10 cellular contexts compared by ENCODE assay signal in the genomic region with DNA sequence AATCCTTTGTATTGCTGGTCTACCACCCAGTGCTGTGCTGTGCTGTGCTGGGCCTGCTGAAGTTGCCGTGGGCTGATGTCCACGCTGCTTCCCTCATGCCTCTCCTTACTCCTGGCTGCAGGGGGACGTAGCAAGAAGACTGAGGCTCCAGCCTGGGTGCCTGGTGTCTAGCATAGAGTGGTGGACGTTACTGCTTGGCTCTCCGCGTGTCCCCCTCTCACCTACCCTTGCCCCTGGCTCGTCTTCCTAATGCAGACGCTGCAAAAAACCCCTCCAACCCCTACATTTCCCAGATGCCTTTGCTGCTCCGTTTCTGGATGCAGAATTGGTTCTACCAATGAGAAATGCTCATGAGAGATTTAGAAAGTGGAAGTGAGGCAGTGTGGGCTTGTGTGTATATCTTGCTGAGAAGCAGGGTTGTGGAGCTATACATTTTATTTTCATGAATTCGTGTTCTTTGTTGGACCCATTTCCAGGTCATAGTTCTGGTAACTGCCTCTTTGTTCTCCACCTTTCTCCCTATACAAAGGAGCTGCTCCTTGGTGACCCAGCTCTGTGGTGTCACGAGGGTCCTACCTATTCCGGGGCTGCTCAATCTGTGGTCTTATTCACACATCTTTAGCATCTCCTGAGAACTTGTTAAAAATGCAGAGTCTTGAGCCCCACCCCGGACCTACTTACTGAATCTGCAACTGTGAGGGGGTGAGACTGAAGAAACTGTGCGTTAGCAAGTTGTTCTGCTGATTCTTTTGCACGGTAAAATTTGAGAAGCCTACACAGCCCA. TPM values are rescaled to one million over a fixed set of nuclear protein-coding genes. Genes with fewer than 3 reads are reported as not detected.
DNase-seq lines count a peak whose midpoint lies in the region; ATAC-seq, FAIRE-seq and TF ChIP-seq lines count a peak whose summit lies in the region.
"Had no signal": no experiment of that assay in that cellular context is flagged by ENCODE, and none has a peak within 500 bp of the region (broad histone marks: within the 10 kb centered on the region; RNA-seq: fewer than 3 reads in every experiment).

No MANE protein-coding gene starts in this region.

- no peaks in the 10 kb centered on the region for H3K36me3 ChIP-seq in MM.1S (replicated peaks; ENCODE audit: insufficient read depth, low read length)
- H3K36me3 ChIP-seq in K562 (ENCODE audit: control insufficient read depth, insufficient read depth, low read length) = no peaks in the 10 kb centered on the region

- H4K20me1 ChIP-seq in MM.1S (ENCODE audit: insufficient read depth, low read length) (no peaks in the 10 kb centered on the region), K562 (replicated peaks; ENCODE audit: control insufficient read depth, insufficient read depth, low read length) (no peaks in the 10 kb centered on the region)

- H3K9ac ChIP-seq in MM.1S (ENCODE audit: low read length) (peak overlapping the region; percentile 29; the same call in 1 of the 2 replicates), K562 (ENCODE audit: insufficient read depth in 1 of 2, low read depth in 2 of 2, low read length in 2 of 2) (peak overlapping the region in 1 of 2 experiments; percentile 48; a peak in 1 of 4 replicates)

- H3K4me1 ChIP-seq in MM.1S (ENCODE audit: low read length) (no peaks in the 10 kb centered on the region), K562 (replicated peaks in 1 of 2; ENCODE audit: control insufficient read depth in 2 of 2, insufficient read depth in 2 of 2, low read length in 2 of 2) (peaks cover 5% of the 10 kb centered on the region in 2 experiments; a peak in 3 of 5 replicates)
- H3K4me1 ChIP-seq: body of pancreas had no signal

- H3K27me3 ChIP-seq in MM.1S (replicated peaks; ENCODE audit: insufficient read depth, low read length) (peaks cover 9% of the 10 kb centered on the region; the same call in 1 of the 2 replicates), K562 (ENCODE audit: control insufficient read depth in 2 of 2, insufficient read depth in 2 of 2, low read length in 2 of 2) (no peaks in the 10 kb centered on the region)
- H3K27me3 ChIP-seq: body of pancreas had no signal

- no peaks in the 10 kb centered on the region for H3F3A ChIP-seq in MM.1S (ENCODE audit: insufficient read depth, low read length)

- no peak for FAIRE-seq in K562 (lab: Jason Lieb, UNC)

- H3K27me3 Mint-ChIP-seq in glutamatergic neuron (ENCODE audit: unreplicated experiment) = peaks cover under 1% of the 10 kb centered on the region

- CTCF ChIA-PET in K562 (lab: Yijun Ruan, JAX; ENCODE audit: low intra/inter-chr PET ratio) = no interaction called here

- BruUV-seq in K562 (replicated peaks; lab: Mats Ljungman, UMichigan) = no TSS peak

- TF ChIP-seq CTCF in MM.1S (IDR thresholded peaks at IDR 0.05; ENCODE audit: low read length) (no peak), K562 (IDR thresholded peaks at IDR 0.05 in 2 of 3, conservative IDR thresholded peaks at IDR 0.05 in 1 of 3; ENCODE audit: insufficient read depth in 2 of 3, low read depth in 1 of 3, low read length in 3 of 3) (no peak), glutamatergic neuron (IDR thresholded peaks at IDR 0.05; ENCODE audit: partially characterized antibody, unreplicated experiment) (no peak)

- peaks cover 2% of the 10 kb centered on the region for H3K36me3 Mint-ChIP-seq in glutamatergic neuron (ENCODE audit: unreplicated experiment)

- H3K27ac Mint-ChIP-seq in glutamatergic neuron (ENCODE audit: unreplicated experiment) = no peak overlapping the region

- TF ChIP-seq RAD21 in K562 (CRISPR knock-in tag; conservative IDR thresholded peaks at IDR 0.05 in 1 of 2, IDR thresholded peaks at IDR 0.05 in 1 of 2) = no peak

- POLR2A ChIA-PET in K562 (lab: Yijun Ruan, JAX) = interaction anchor here (1.1 kb wide), 1 partner anchor 10 kb away, joined by 5 read pairs; no protein-coding TSS in a partner anchor

- intact Hi-C loops in K562 (cut with micrococcal nuclease) = no loop called here

- DNase-seq in CD1c-positive myeloid dendritic cell (ENCODE audit: extremely low spot score) (peak; percentile 43), MM.1S (peak; percentile 58), K562 (ENCODE audit: extremely low read depth in 1 of 4, low spot score in 3 of 4) (peak in 1 of 4 experiments; percentile 4), NCI-H82 treated with DMSO at 0.1 percent for 48 hours (lab: John Stamatoyannopoulos, UW; ENCODE audit: unreplicated experiment) (no peak), glutamatergic neuron (no peak), iPS-NIHi7 (ENCODE audit: extremely low spot score) (no peak), A172 (ENCODE audit: low spot score) (no peak)
- DNase-seq: body of pancreas, T1000 had no signal

- H2AFZ ChIP-seq in MM.1S (ENCODE audit: low read length) (peak overlapping the region; percentile 77), K562 (ENCODE audit: low read depth, low read length) (peak overlapping the region; percentile 87)

- H3K9me3 ChIP-seq in MM.1S (replicated peaks; ENCODE audit: insufficient read depth, low read length) = no peaks in the 10 kb centered on the region
- H3K9me3 ChIP-seq in K562 (replicated peaks; ENCODE audit: control insufficient read depth, insufficient read depth, low read depth, low read length) = no peaks in the 10 kb centered on the region; the same call in 1 of the 2 replicates
- H3K9me3 ChIP-seq: body of pancreas had no signal

- TF ChIP-seq EP300 in K562 (IDR thresholded peaks at IDR 0.05; ENCODE audit: low read length) = no peak

- peaks cover 3% of the 10 kb centered on the region for H3K9me3 Mint-ChIP-seq in glutamatergic neuron (ENCODE audit: unreplicated experiment)

- H3K4me3 Mint-ChIP-seq in glutamatergic neuron (ENCODE audit: unreplicated experiment) = no peak overlapping the region

- WGBS in K562 (ENCODE audit: insufficient coverage, low coverage, missing lambda C conversion rate) = 8% methylated on average over 14 of the region's 15 CpGs

- H3K4me2 ChIP-seq in MM.1S (ENCODE audit: low read depth, low read length) (peak overlapping the region; percentile 93), K562 (ENCODE audit: insufficient read depth, low read length) (peak overlapping the region; percentile 25)

- H3K4me1 Mint-ChIP-seq in glutamatergic neuron (ENCODE audit: low read depth, unreplicated experiment) = no peaks in the 10 kb centered on the region

- ATAC-seq in K562 = peak; percentile 42; the same call in 2 of the 3 replicates
- ATAC-seq: body of pancreas had no signal

- H3K79me2 ChIP-seq in MM.1S (ENCODE audit: low read length) (no peaks in the 10 kb centered on the region), K562 (ENCODE audit: control insufficient read depth, insufficient read depth, low read length) (no peaks in the 10 kb centered on the region)

- H3K27ac ChIP-seq in MM.1S (ENCODE audit: low read length) = no peak overlapping the region
- H3K27ac ChIP-seq in K562 (ENCODE audit: extremely low read depth, low read depth, low read length) = no peak overlapping the region
- H3K27ac ChIP-seq: body of pancreas had no signal

- in situ Hi-C loops in K562 (cut with MboI) = no loop called here

- peak overlapping the region; percentile 60 for H3K4me3 ChIP-seq in MM.1S (ENCODE audit: low read length)
- no peak overlapping the region for H3K4me3 ChIP-seq in K562
- H3K4me3 ChIP-seq: body of pancreas had no signal

- TF ChIP-seq POLR2A in GM18526 (IDR thresholded peaks at IDR 0.05; ENCODE audit: extremely low read depth, insufficient read length) = peak; percentile 38
- TF ChIP-seq POLR2A in K562 (conservative IDR thresholded peaks at IDR 0.05) = no peak

- no peaks in the 10 kb centered on the region for H3K9me2 ChIP-seq in MM.1S (replicated peaks; ENCODE audit: insufficient read depth, low read length)

- no peaks in the 10 kb centered on the region for H3K9me1 ChIP-seq in K562 (ENCODE audit: control insufficient read depth, insufficient read depth, low read length)

RNA-seq across cellular contexts. Expression of gene DENND1C, which starts 7.9 kb away (rescaled TPM):
- 0.69 TPM in 2 replicates for total RNA-seq in K562 (2011; cell fraction: chromatin; rRNA removed; ENCODE audit: low replicate concordance)
- 0.39 and 0.67 TPM in 2 replicates for total RNA-seq in K562 (2011; cell fraction: nucleolus; rRNA removed)
- 0.37 TPM in 1 of 2 replicates, not detected in the other for total RNA-seq in K562 (2011; cell fraction: nucleoplasm; rRNA removed)
- 0.09 and 0.16 TPM in 2 replicates for total RNA-seq in K562 (2014; rRNA removed)
- 0.18 TPM in 1 of 2 replicates, not detected in the other for total RNA-seq in K562 (2014; rRNA removed; fragmentation: Illumina TruSeq; extraction: Trizol)
- 0.15 and 0.43 TPM in 2 replicates for total RNA-seq in K562 (2015; rRNA removed; fragmentation: Illumina TruSeq; extraction: Trizol)
- 0.49 and 0.78 TPM in 2 replicates for total RNA-seq in K562 (2021)
- polyA plus RNA-seq in K562 (2011; rRNA removed) = 0.29 and 1.1 TPM in 2 replicates
- 0.54 and 0.91 TPM in 2 replicates for polyA plus RNA-seq in K562 (2011; cell fraction: cytosol; rRNA removed)
- 2.0 and 3.1 TPM in 2 replicates for polyA plus RNA-seq in K562 (2011; cell fraction: nucleus; rRNA removed)
- polyA plus RNA-seq in K562 (2012) = 0.68 and 1.4 TPM in 2 replicates
- 0.33 and 0.34 TPM in 2 replicates for polyA plus RNA-seq in K562 (2014; fragmentation: Illumina TruSeq; extraction: Trizol)
- under 1 TPM in 1 of 2 experiments, not detected in 1; 0.03 TPM for polyA plus RNA-seq in K562 (2014; fragmentation: Nextera tagmentation; extraction: Ambion mirVana)
- 0.19 and 1.2 TPM in 2 replicates for polyA plus RNA-seq in K562 (2014; rRNA removed)
- polyA minus RNA-seq in K562 (2011; rRNA and poly(A)+ RNA removed) = 0.09 TPM in 1 of 2 replicates, not detected in the other
- not detected in 2 replicates for polyA minus RNA-seq in K562 (2011; cell fraction: cytosol; rRNA and poly(A)+ RNA removed)
- 0.27 and 0.78 TPM in 2 replicates for polyA minus RNA-seq in K562 (2011; cell fraction: nucleus; rRNA and poly(A)+ RNA removed)
- not detected for total RNA-seq in glutamatergic neuron (ENCODE audit: unreplicated experiment)
- 0.17 TPM in 1 of 2 replicates, not detected in the other for total RNA-seq in A172 (2014; rRNA removed; shearing (Covaris generic))

RNA-seq across cellular contexts. Expression of gene TUBB4A, which starts 12.6 kb away (rescaled TPM):
- total RNA-seq in K562 (2011; cell fraction: chromatin; rRNA removed; ENCODE audit: low replicate concordance) = 0.95 and 1.9 TPM in 2 replicates
- 1.3 and 1.7 TPM in 2 replicates for total RNA-seq in K562 (2011; cell fraction: nucleolus; rRNA removed)
- total RNA-seq in K562 (2011; cell fraction: nucleoplasm; rRNA removed) = 1.5 and 2.5 TPM in 2 replicates
- 1.0 and 1.5 TPM in 2 replicates for total RNA-seq in K562 (2014; rRNA removed)
- 0.26 and 0.44 TPM in 2 replicates for total RNA-seq in K562 (2014; rRNA removed; fragmentation: Illumina TruSeq; extraction: Trizol)
- total RNA-seq in K562 (2015; rRNA removed; fragmentation: Illumina TruSeq; extraction: Trizol) = 0.62 and 0.68 TPM in 2 replicates
- 6.2 and 7.0 TPM in 2 replicates for total RNA-seq in K562 (2021)
- 0.75 and 0.81 TPM in 2 replicates for polyA plus RNA-seq in K562 (2011; rRNA removed)
- polyA plus RNA-seq in K562 (2011; cell fraction: cytosol; rRNA removed) = 2.2 and 3.2 TPM in 2 replicates
- polyA plus RNA-seq in K562 (2011; cell fraction: nucleus; rRNA removed) = 0.86 and 1.5 TPM in 2 replicates
- 5.6 and 11.4 TPM in 2 replicates for polyA plus RNA-seq in K562 (2012)
- polyA plus RNA-seq in K562 (2014; fragmentation: Illumina TruSeq; extraction: Trizol) = 2.9 and 3.9 TPM in 2 replicates
- polyA plus RNA-seq in K562 (2014; fragmentation: Nextera tagmentation; extraction: Ambion mirVana) = under 1 TPM; 0.14 to 0.15 TPM
- polyA plus RNA-seq in K562 (2014; rRNA removed) = 1.7 TPM in 2 replicates
- polyA minus RNA-seq in K562 (2011; rRNA and poly(A)+ RNA removed) = 0.51 and 1.4 TPM in 2 replicates
- 8.2 and 9.8 TPM in 2 replicates for polyA minus RNA-seq in K562 (2011; cell fraction: cytosol; rRNA and poly(A)+ RNA removed)
- polyA minus RNA-seq in K562 (2011; cell fraction: nucleus; rRNA and poly(A)+ RNA removed) = 0.81 and 2.2 TPM in 2 replicates
- 225 TPM for total RNA-seq in glutamatergic neuron (ENCODE audit: unreplicated experiment)
- total RNA-seq in A172 (2014; rRNA removed; shearing (Covaris generic)) = 9.1 and 12.6 TPM in 2 replicates

RNA-seq across cellular contexts. Expression of gene CRB3, which starts 25.4 kb away (rescaled TPM):
- total RNA-seq in K562 (2011; cell fraction: chromatin; rRNA removed; ENCODE audit: low replicate concordance) = 0.21 TPM in 1 of 2 replicates, not detected in the other
- total RNA-seq in K562 (2011; cell fraction: nucleolus; rRNA removed) = not detected in 2 replicates
- total RNA-seq in K562 (2011; cell fraction: nucleoplasm; rRNA removed) = not detected in 2 replicates
- total RNA-seq in K562 (2014; rRNA removed) = 0.57 TPM in 1 of 2 replicates, not detected in the other
- total RNA-seq in K562 (2014; rRNA removed; fragmentation: Illumina TruSeq; extraction: Trizol) = not detected in 2 replicates
- total RNA-seq in K562 (2015; rRNA removed; fragmentation: Illumina TruSeq; extraction: Trizol) = not detected in 2 replicates
- 0.49 and 0.65 TPM in 2 replicates for total RNA-seq in K562 (2021)
- 0.11 TPM in 1 of 2 replicates, not detected in the other for polyA plus RNA-seq in K562 (2011; rRNA removed)
- 0.18 TPM in 1 of 2 replicates, not detected in the other for polyA plus RNA-seq in K562 (2011; cell fraction: cytosol; rRNA removed)
- polyA plus RNA-seq in K562 (2011; cell fraction: nucleus; rRNA removed) = 0.17 TPM in 1 of 2 replicates, not detected in the other
- polyA plus RNA-seq in K562 (2012) = 0.13 and 0.15 TPM in 2 replicates
- polyA plus RNA-seq in K562 (2014; fragmentation: Illumina TruSeq; extraction: Trizol) = not detected in 2 replicates
- polyA plus RNA-seq in K562 (2014; fragmentation: Nextera tagmentation; extraction: Ambion mirVana) = not detected
- 0.18 TPM in 1 of 2 replicates, not detected in the other for polyA plus RNA-seq in K562 (2014; rRNA removed)
- not detected in 2 replicates for polyA minus RNA-seq in K562 (2011; rRNA and poly(A)+ RNA removed)
- not detected in 2 replicates for polyA minus RNA-seq in K562 (2011; cell fraction: cytosol; rRNA and poly(A)+ RNA removed)
- not detected in 2 replicates for polyA minus RNA-seq in K562 (2011; cell fraction: nucleus; rRNA and poly(A)+ RNA removed)
- total RNA-seq in glutamatergic neuron (ENCODE audit: unreplicated experiment) = not detected
- total RNA-seq in A172 (2014; rRNA removed; shearing (Covaris generic)) = not detected in 2 replicates

RNA-seq across cellular contexts. Expression of gene SLC25A23, which starts 29.9 kb away (rescaled TPM):
- total RNA-seq in K562 (2011; cell fraction: chromatin; rRNA removed; ENCODE audit: low replicate concordance) = 29.1 and 59.8 TPM in 2 replicates
- 30.5 and 33.7 TPM in 2 replicates for total RNA-seq in K562 (2011; cell fraction: nucleolus; rRNA removed)
- 23.0 and 27.6 TPM in 2 replicates for total RNA-seq in K562 (2011; cell fraction: nucleoplasm; rRNA removed)
- total RNA-seq in K562 (2014; rRNA removed) (40.4 and 57.2 TPM in 2 replicates), K562 (2014; rRNA removed; fragmentation: Illumina TruSeq; extraction: Trizol) (26.2 and 26.6 TPM in 2 replicates), K562 (2015; rRNA removed; fragmentation: Illumina TruSeq; extraction: Trizol) (25.8 and 26.0 TPM in 2 replicates), K562 (2021) (72.0 and 75.1 TPM in 2 replicates), glutamatergic neuron (ENCODE audit: unreplicated experiment) (30.2 TPM)
- polyA plus RNA-seq in K562 (2011; rRNA removed) (18.7 and 20.9 TPM in 2 replicates), K562 (2014; fragmentation: Illumina TruSeq; extraction: Trizol) (64.3 and 70.5 TPM in 2 replicates), K562 (2014; fragmentation: Nextera tagmentation; extraction: Ambion mirVana) (1 to 10 TPM; 6.1 to 6.5 TPM), K562 (2014; rRNA removed) (44.3 and 47.5 TPM in 2 replicates)
- 26.3 and 40.4 TPM in 2 replicates for polyA plus RNA-seq in K562 (2011; cell fraction: cytosol; rRNA removed)
- polyA plus RNA-seq in K562 (2011; cell fraction: nucleus; rRNA removed) = 29.0 and 43.3 TPM in 2 replicates
- polyA plus RNA-seq in K562 (2012) = 50.5 and 59.9 TPM in 2 replicates
- polyA minus RNA-seq in K562 (2011; rRNA and poly(A)+ RNA removed) = 11.8 and 15.9 TPM in 2 replicates
- polyA minus RNA-seq in K562 (2011; cell fraction: cytosol; rRNA and poly(A)+ RNA removed) = 43.9 and 56.2 TPM in 2 replicates
- 8.1 and 11.1 TPM in 2 replicates for polyA minus RNA-seq in K562 (2011; cell fraction: nucleus; rRNA and poly(A)+ RNA removed)
- 65.8 and 105 TPM in 2 replicates for total RNA-seq in A172 (2014; rRNA removed; shearing (Covaris generic))

RNA-seq across cellular contexts. Expression of gene TNFSF9, which starts 41.4 kb away (rescaled TPM):
- 5.5 and 15.4 TPM in 2 replicates for total RNA-seq in K562 (2011; cell fraction: chromatin; rRNA removed; ENCODE audit: low replicate concordance)
- total RNA-seq in K562 (2011; cell fraction: nucleolus; rRNA removed) = 19.5 and 27.3 TPM in 2 replicates
- total RNA-seq in K562 (2011; cell fraction: nucleoplasm; rRNA removed) = 20.7 and 24.7 TPM in 2 replicates
- total RNA-seq in K562 (2014; rRNA removed) (13.8 and 17.7 TPM in 2 replicates), K562 (2014; rRNA removed; fragmentation: Illumina TruSeq; extraction: Trizol) (6.5 TPM in 2 replicates), K562 (2015; rRNA removed; fragmentation: Illumina TruSeq; extraction: Trizol) (6.2 and 7.6 TPM in 2 replicates), K562 (2021) (17.9 and 18.9 TPM in 2 replicates), glutamatergic neuron (ENCODE audit: unreplicated experiment) (6.9 TPM)
- polyA plus RNA-seq in K562 (2011; rRNA removed) (15.1 and 19.2 TPM in 2 replicates), K562 (2014; fragmentation: Illumina TruSeq; extraction: Trizol) (4.7 and 6.4 TPM in 2 replicates), K562 (2014; fragmentation: Nextera tagmentation; extraction: Ambion mirVana) (1 to 10 TPM; 1.4 to 2.1 TPM), K562 (2014; rRNA removed) (9.8 and 11.9 TPM in 2 replicates)
- 20.1 and 36.9 TPM in 2 replicates for polyA plus RNA-seq in K562 (2011; cell fraction: cytosol; rRNA removed)
- polyA plus RNA-seq in K562 (2011; cell fraction: nucleus; rRNA removed) = 11.4 and 12.1 TPM in 2 replicates
- polyA plus RNA-seq in K562 (2012) = 14.1 and 19.0 TPM in 2 replicates
- polyA minus RNA-seq in K562 (2011; rRNA and poly(A)+ RNA removed) = 5.3 and 5.5 TPM in 2 replicates
- 11.5 and 17.7 TPM in 2 replicates for polyA minus RNA-seq in K562 (2011; cell fraction: cytosol; rRNA and poly(A)+ RNA removed)
- polyA minus RNA-seq in K562 (2011; cell fraction: nucleus; rRNA and poly(A)+ RNA removed) = 5.0 and 6.9 TPM in 2 replicates
- total RNA-seq in A172 (2014; rRNA removed; shearing (Covaris generic)) = not detected in 2 replicates

Comparison
In these comparisons a context has a peak if more than half of its experiments do, and no peak if none do; other contexts are left out.
1. DNase-seq: peak in CD1c-positive myeloid dendritic cell (single experiment) and MM.1S (single experiment); none in NCI-H82 treated with DMSO at 0.1 percent for 48 hours (single experiment), glutamatergic neuron (single experiment), iPS-NIHi7 (single experiment) and A172 (single experiment).
2. RNA of gene TUBB4A, which starts 12.6 kb away (total RNA-seq): 225 TPM in glutamatergic neuron (single experiment); 9.1 to 12.6 TPM in A172 and 0.26 to 7.0 TPM in K562; every median in the first group is over 10 times any median in the second.